In the genomic region with DNA sequence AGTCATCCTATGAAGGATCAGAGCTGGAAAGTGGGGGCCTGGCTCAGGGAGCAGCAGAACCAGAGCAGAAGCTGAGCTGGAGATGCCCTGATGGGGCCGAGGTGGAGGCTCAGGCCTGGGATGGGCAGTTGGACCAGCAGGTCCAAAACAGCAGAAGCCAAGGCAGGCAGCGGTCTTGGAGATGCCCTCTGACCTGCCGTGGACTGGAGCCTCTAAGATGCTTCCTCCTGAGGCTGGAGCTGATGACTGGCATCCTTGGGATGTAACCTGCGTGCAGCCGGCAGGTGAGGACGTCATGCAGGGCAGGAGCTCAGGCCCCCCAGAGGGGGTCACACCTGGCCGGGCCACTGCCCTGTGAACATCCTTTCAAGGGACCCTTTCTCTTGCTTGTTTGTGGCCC, we compare ENCODE assay signal across 1 cellular context.
TF ChIP-seq lines count a peak whose summit lies in the region.

No MANE protein-coding gene starts in this region.

TF ChIP-seq in IMR-90, 13 proteins besides CTCF, POLR2A, EP300 and RAD21 (continued from another document):
- TF ChIP-seq MXI1 (IDR thresholded peaks at IDR 0.05; ENCODE audit: borderline replicate concordance, low read depth, low read length) (no peak), CHD1 (IDR thresholded peaks at IDR 0.05; ENCODE audit: low read depth, low read length) (no peak), CEBPB (IDR thresholded peaks at IDR 0.05; ENCODE audit: low read depth, low read length) (no peak), MAZ (IDR thresholded peaks at IDR 0.05; ENCODE audit: borderline replicate concordance, low read depth, low read length) (no peak)
